Comparison of ENCODE assay signal across 8 cellular contexts in the genomic region with DNA sequence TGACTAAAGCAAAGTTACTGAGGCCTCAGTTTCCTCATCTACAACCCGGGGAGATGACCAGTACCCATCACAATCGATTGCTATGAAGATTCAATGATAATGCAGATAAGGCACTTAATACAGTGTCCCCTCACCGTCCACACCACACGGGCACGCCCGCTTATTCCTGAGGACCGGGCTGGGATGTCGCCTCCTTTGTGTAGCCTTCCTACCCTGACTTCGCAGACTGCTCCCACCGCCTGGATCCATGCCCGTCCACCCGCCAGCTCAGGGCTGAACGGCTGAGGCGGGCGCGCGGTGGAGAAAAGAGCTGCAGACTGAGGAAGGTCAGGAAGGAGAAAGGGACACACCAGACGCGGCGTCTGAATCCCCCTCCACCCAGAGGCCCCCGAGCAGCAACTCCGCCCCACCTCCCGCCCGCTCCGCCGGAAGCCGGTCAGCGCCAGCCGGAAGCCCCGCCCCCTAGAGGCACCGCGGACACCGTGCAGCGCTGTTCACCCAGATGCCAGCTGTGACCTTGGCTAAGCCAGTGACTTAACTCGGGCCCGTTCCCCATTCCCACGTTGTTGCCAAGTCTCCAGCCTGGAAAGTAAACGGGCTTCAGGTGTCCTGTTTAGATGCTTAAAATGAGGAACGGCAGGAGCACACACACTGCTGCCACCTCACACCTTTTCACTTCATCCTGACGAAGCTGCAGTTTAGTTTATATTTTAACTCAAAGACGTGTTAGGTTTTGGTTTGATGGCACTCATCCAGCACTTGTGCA.
DNase-seq lines count a peak whose midpoint lies in the region; ATAC-seq and TF ChIP-seq lines count a peak whose summit lies in the region.

A gene (minus strand): TSS at position 403 of the 766 bp plus-strand sequence.

- H3K27me3 ChIP-seq in Panc1 (ENCODE audit: control insufficient read depth, insufficient read depth, low read length): no peaks in the 10 kb centered on the region

- H3K27me3 Mint-ChIP-seq in activated T-helper 1 cell treated with anti-CD3 and anti-CD28 coated beads, Interleukin-12 subunit alpha, Interleukin-12 subunit beta, Interleukin-2, Interleukin-4 antibody, amounts not matched to agents 30 ng/mL and 10 ng/mL and 1 ng/mL, durations not matched to agents 14 hours and 24 hours and 36 hours (ENCODE audit: insufficient read depth): no peaks in the 10 kb centered on the region
- no peaks in the 10 kb centered on the region for H3K27me3 Mint-ChIP-seq in naive B cell

- BruUV-seq in Panc1 (replicated peaks; lab: Mats Ljungman, UMichigan): no TSS peak

- peaks cover 36% of the 10 kb centered on the region for H3K36me3 ChIP-seq in Panc1 (ENCODE audit: control insufficient read depth, insufficient read depth, low read length)

- peaks cover 48% of the 10 kb centered on the region for H3K36me3 Mint-ChIP-seq in activated T-helper 1 cell treated with anti-CD3 and anti-CD28 coated beads, Interleukin-12 subunit alpha, Interleukin-12 subunit beta, Interleukin-2, Interleukin-4 antibody, amounts not matched to agents 30 ng/mL and 10 ng/mL and 1 ng/mL, durations not matched to agents 14 hours and 24 hours and 36 hours (ENCODE audit: low read depth)
- peaks cover 7 to 13% of the 10 kb centered on the region in 2 donors for H3K36me3 Mint-ChIP-seq in naive B cell

- peak within 1 kb of the TSS; percentile 75 for H3K27ac Mint-ChIP-seq in activated T-helper 1 cell treated with anti-CD3 and anti-CD28 coated beads, Interleukin-12 subunit alpha, Interleukin-12 subunit beta, Interleukin-2, Interleukin-4 antibody, amounts not matched to agents 30 ng/mL and 10 ng/mL and 1 ng/mL, durations not matched to agents 14 hours and 24 hours and 36 hours
- H3K27ac Mint-ChIP-seq in naive B cell: peak within 1 kb of the TSS; percentile 10 to 94 (median 80)

- no peaks in the 10 kb centered on the region for H3K9me3 Mint-ChIP-seq in activated T-helper 1 cell treated with anti-CD3 and anti-CD28 coated beads, Interleukin-12 subunit alpha, Interleukin-12 subunit beta, Interleukin-2, Interleukin-4 antibody, amounts not matched to agents 30 ng/mL and 10 ng/mL and 1 ng/mL, durations not matched to agents 14 hours and 24 hours and 36 hours
- H3K9me3 Mint-ChIP-seq in naive B cell: no peaks in the 10 kb centered on the region

- TF ChIP-seq CTCF in Panc1 (IDR thresholded peaks at IDR 0.05): peak; percentile 63

- peaks cover 57% of the 10 kb centered on the region for H3K4me1 Mint-ChIP-seq in activated T-helper 1 cell treated with anti-CD3 and anti-CD28 coated beads, Interleukin-12 subunit alpha, Interleukin-12 subunit beta, Interleukin-2, Interleukin-4 antibody, amounts not matched to agents 30 ng/mL and 10 ng/mL and 1 ng/mL, durations not matched to agents 14 hours and 24 hours and 36 hours (ENCODE audit: low read depth)
- peaks cover 25 to 53% (median 47%) of the 10 kb centered on the region in 3 donors for H3K4me1 Mint-ChIP-seq in naive B cell

- peak within 1 kb of the TSS; percentile 90 for H3K4me3 ChIP-seq in Jurkat, Clone E6-1 (ENCODE audit: low read length)
- H3K4me3 ChIP-seq in Panc1 (ENCODE audit: low read depth in 2 of 2, low read length in 2 of 2): peak within 1 kb of the TSS; percentile 63 to 84

- peak within 1 kb of the TSS; percentile 96 for H3K27ac ChIP-seq in Panc1 (ENCODE audit: low read length)

- peak within 1 kb of the TSS; percentile 86 for H3K4me3 Mint-ChIP-seq in activated T-helper 1 cell treated with anti-CD3 and anti-CD28 coated beads, Interleukin-12 subunit alpha, Interleukin-12 subunit beta, Interleukin-2, Interleukin-4 antibody, amounts not matched to agents 30 ng/mL and 10 ng/mL and 1 ng/mL, durations not matched to agents 14 hours and 24 hours and 36 hours
- H3K4me3 Mint-ChIP-seq in naive B cell: peak within 1 kb of the TSS; percentile 83 to 96 (median 90)

- ATAC-seq in GM21390 (IDR thresholded peaks at IDR 0.05; ENCODE audit: unreplicated experiment) (peak; percentile 79), Panc1 (peak; percentile 97), naive B cell (ENCODE audit: low read depth in 2 of 2) (peak; percentile 99 to 100)

- H3K9me3 ChIP-seq in Panc1 (ENCODE audit: control insufficient read depth, insufficient read depth, low read depth, low read length): no peaks in the 10 kb centered on the region

- peak; percentile 63 for DNase-seq in COR-L47 (lab: John Stamatoyannopoulos, UW)
- DNase-seq in Jurkat, Clone E6-1 (ENCODE audit: low read depth, low spot score): peak; percentile 81
- DNase-seq in Panc1 (ENCODE audit: low read depth, low spot score): peak; percentile 82
- DNase-seq in activated T-helper 1 cell treated with anti-CD3 and anti-CD28 coated beads, Interleukin-12 subunit alpha, Interleukin-12 subunit beta, Interleukin-2, Interleukin-4 antibody, amounts not matched to agents 30 ng/mL and 10 ng/mL and 1 ng/mL, durations not matched to agents 14 hours and 24 hours and 36 hours (ENCODE audit: low spot score): peak; percentile 86
- peak; percentile 85 for DNase-seq in fibroblast of gingiva (ENCODE audit: low read depth)
- DNase-seq in naive B cell: peak; percentile 85
- DNase-seq in stimulated activated CD8-positive, alpha-beta memory T cell treated with anti-CD3 and anti-CD28 coated beads, Interleukin-7, amount 100 ng/mL, for 48 hours (ENCODE audit: extremely low read depth in 1 of 2, low read depth in 1 of 2): peak; percentile 83 to 84

- in situ Hi-C loops in Panc1 (cut with HindIII; ENCODE audit: low pct_unique_long_range_greater_than_20kb, low sequenced_read_pairs): no loop called here

- intact Hi-C loops in Panc1 (cut with micrococcal nuclease; ENCODE audit: unreplicated experiment): no loop called here
- intact Hi-C loops in activated T-helper 1 cell treated with anti-CD3 and anti-CD28 coated beads, Interleukin-12 subunit alpha, Interleukin-12 subunit beta, Interleukin-2, Interleukin-4 antibody, amounts not matched to agents 30 ng/mL and 10 ng/mL and 1 ng/mL, durations not matched to agents 14 hours and 24 hours and 36 hours (cut with micrococcal nuclease): loop anchor here (10.0 kb wide), 1 partner anchor 152 kb away; no protein-coding TSS in a partner anchor

- H3K4me1 ChIP-seq in Panc1 (ENCODE audit: control insufficient read depth, insufficient read depth, low read length): peaks cover 44% of the 10 kb centered on the region

- CTCF ChIA-PET in Panc1 (lab: Charles Lee): no interaction called here

- POLR2A ChIA-PET in Panc1 (lab: Charles Lee): interaction anchor here (0.6 kb wide), 1 partner anchor 26 kb away, joined by 8 read pairs; no protein-coding TSS in a partner anchor

Comparison
In these comparisons a context has a peak if more than half of its experiments do, and no peak if none do; other contexts are left out.
1. Peak in every context shown above with its lines: DNase-seq, ATAC-seq, H3K4me3 ChIP-seq and H3K27ac ChIP-seq.